ENCODE assay signal across 20 cellular contexts in the genomic region with DNA sequence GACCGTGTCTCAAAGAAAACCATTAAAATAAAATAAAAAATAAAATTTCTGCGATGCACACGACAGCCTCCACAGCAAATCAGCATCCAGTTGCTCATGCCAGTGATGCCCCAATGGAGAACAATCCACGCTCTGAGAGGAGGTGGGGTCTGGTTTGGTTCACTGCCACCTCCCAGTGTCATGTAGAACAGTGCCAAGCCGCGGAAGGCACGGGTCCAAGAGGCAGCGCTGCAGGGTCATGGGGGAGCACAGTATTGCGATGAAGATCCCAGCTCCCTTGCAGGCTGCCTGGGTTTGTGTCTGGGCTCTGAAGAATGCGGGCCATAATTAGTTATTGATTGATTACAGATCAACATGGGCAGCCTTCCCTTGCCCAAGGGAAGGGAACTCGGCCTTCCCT.
"Had no signal": no experiment of that assay in that cellular context is flagged by ENCODE, and none has a peak within 500 bp of the region (broad histone marks: within the 10 kb centered on the region; RNA-seq: fewer than 3 reads in every experiment).

No MANE protein-coding gene starts in this region.

- H3K36me3 ChIP-seq: adrenal gland, lower lobe of right lung, tibial artery had no signal

- H3K36me3 Mint-ChIP-seq: activated CD4-positive, alpha-beta memory T cell treated with anti-CD3 and anti-CD28 coated beads for 36 hours; activated naive CD4-positive, alpha-beta T cell treated with anti-CD3 and anti-CD28 coated beads, Interleukin-2, amount 50 U/mL, for 72 hours; WTC11 had no signal

- H3K27ac Mint-ChIP-seq: activated CD4-positive, alpha-beta memory T cell treated with anti-CD3 and anti-CD28 coated beads for 36 hours; activated CD4-positive, alpha-beta T cell treated with anti-CD3 and anti-CD28 coated beads for 36 hours; activated naive CD4-positive, alpha-beta T cell treated with anti-CD3 and anti-CD28 coated beads, Interleukin-2, amount 50 U/mL, for 72 hours; activated T-helper 1 cell treated with anti-CD3 and anti-CD28 coated beads, Interleukin-12 subunit alpha, Interleukin-12 subunit beta, Interleukin-2, Interleukin-4 antibody, amounts not matched to agents 30 ng/mL and 10 ng/mL and 1 ng/mL, durations not matched to agents 14 hours and 24 hours and 36 hours; WTC11 had no signal

- H3K9me3 ChIP-seq: adrenal gland, body of pancreas, lower lobe of right lung, tibial artery had no signal

- H3K27me3 ChIP-seq: adrenal gland, body of pancreas, tibial artery had no signal

- H3K27me3 Mint-ChIP-seq: activated CD4-positive, alpha-beta memory T cell treated with anti-CD3 and anti-CD28 coated beads for 36 hours; activated CD4-positive, alpha-beta T cell treated with anti-CD3 and anti-CD28 coated beads for 36 hours; progenitor cell of endocrine pancreas had no signal

- H3K4me1 Mint-ChIP-seq: activated CD4-positive, alpha-beta T cell treated with anti-CD3 and anti-CD28 coated beads for 36 hours; neural crest cell had no signal

- H3K4me3 Mint-ChIP-seq: activated CD4-positive, alpha-beta memory T cell treated with anti-CD3 and anti-CD28 coated beads for 36 hours; activated CD4-positive, alpha-beta T cell treated with anti-CD3 and anti-CD28 coated beads for 36 hours; activated T-helper 1 cell treated with anti-CD3 and anti-CD28 coated beads, Interleukin-12 subunit alpha, Interleukin-12 subunit beta, Interleukin-2, Interleukin-4 antibody, amounts not matched to agents 30 ng/mL and 10 ng/mL and 1 ng/mL, durations not matched to agents 14 hours and 24 hours and 36 hours; neural crest cell; WTC11 had no signal

- DNase-seq: activated CD4-positive, alpha-beta memory T cell treated with anti-CD3 and anti-CD28 coated beads for 36 hours; activated CD4-positive, alpha-beta T cell treated with anti-CD3 and anti-CD28 coated beads for 36 hours; activated gamma-delta T cell treated with Interleukin-2 at 50 U/mL for 16 hours; activated T-cell treated with anti-CD3 and anti-CD28 coated beads for 4 hours; adrenal gland; body of pancreas; central memory CD4-positive, alpha-beta T cell; lower lobe of right lung; stimulated activated CD4-positive, alpha-beta T cell treated with anti-CD3 and anti-CD28 coated beads, Interleukin-12 subunit alpha, Interleukin-12 subunit beta, amount 100 ng/mL, for 4 hours; stimulated activated CD4-positive, alpha-beta T cell treated with anti-CD3 and anti-CD28 coated beads, Interleukin-1b, Interleukin-23, amount 100 ng/mL, for 48 hours; stimulated activated CD8-positive, alpha-beta memory T cell treated with anti-CD3 and anti-CD28 coated beads, Interleukin-4, amount 100 ng/mL, for 48 hours; stimulated activated naive CD4-positive, alpha-beta T cell; tibial artery had no signal

- H3K9me3 Mint-ChIP-seq: activated CD4-positive, alpha-beta memory T cell treated with anti-CD3 and anti-CD28 coated beads for 36 hours; activated naive CD4-positive, alpha-beta T cell treated with anti-CD3 and anti-CD28 coated beads, Interleukin-2, amount 50 U/mL, for 72 hours; activated T-helper 1 cell treated with anti-CD3 and anti-CD28 coated beads, Interleukin-12 subunit alpha, Interleukin-12 subunit beta, Interleukin-2, Interleukin-4 antibody, amounts not matched to agents 30 ng/mL and 10 ng/mL and 1 ng/mL, durations not matched to agents 14 hours and 24 hours and 36 hours; neural crest cell; WTC11 had no signal

- H3K27ac ChIP-seq: adrenal gland, body of pancreas, coronary artery, lower lobe of right lung, tibial artery had no signal

- ATAC-seq: activated CD4-positive, alpha-beta T cell treated with anti-CD3 and anti-CD28 coated beads for 36 hours; activated naive CD4-positive, alpha-beta T cell treated with anti-CD3 and anti-CD28 coated beads, Interleukin-2, amount 50 U/mL, for 72 hours; body of pancreas; esophagus mucosa; lower lobe of right lung; WTC11 had no signal

- H3K4me3 ChIP-seq: adrenal gland, body of pancreas, coronary artery, lower lobe of right lung, tibial artery had no signal
